In genomic region chr2:121888189-121888557, GRCh38 we compare ENCODE assay signal across 9 cellular contexts.
DNase-seq lines count a peak whose midpoint lies in the region; ATAC-seq, FAIRE-seq and TF ChIP-seq lines count a peak whose summit lies in the region.
"Had no signal": no experiment of that assay in that cellular context is flagged by ENCODE, and none has a peak within 500 bp of the region (broad histone marks: within the 10 kb centered on the region; RNA-seq: fewer than 3 reads in every experiment).

No MANE protein-coding gene starts in this region.

- TF ChIP-seq CTCF in AG10803 (conservative IDR thresholded peaks at IDR 0.05; ENCODE audit: low read length) = peak; percentile 25; the same call in 1 of the 2 replicates
- TF ChIP-seq CTCF in astrocyte (IDR thresholded peaks at IDR 0.05; ENCODE audit: insufficient read depth, low read depth, low read length) = peak; percentile 10
- TF ChIP-seq CTCF in smooth muscle cell (IDR thresholded peaks at IDR 0.05; ENCODE audit: borderline replicate concordance, insufficient read depth, poor library complexity, severe bottlenecking) = peak; percentile 30

- POLR2A ChIA-PET in CD8-positive, alpha-beta memory T cell (lab: Charles Lee) = no interaction called here

- H2AFZ ChIP-seq in astrocyte (ENCODE audit: low read depth, low read length) = no peak overlapping the region
- H2AFZ ChIP-seq in smooth muscle cell (ENCODE audit: low read depth) = no peak overlapping the region

- peak; percentile 91 for ATAC-seq in GM18867 (IDR thresholded peaks at IDR 0.05; ENCODE audit: unreplicated experiment)
- peak; percentile 92 for ATAC-seq in HG03159 (IDR thresholded peaks at IDR 0.05; ENCODE audit: unreplicated experiment)

- DNase-seq in AG10803 (ENCODE audit: low read depth) (no peak), astrocyte (ENCODE audit: low read depth) (no peak), smooth muscle cell (lab: John Stamatoyannopoulos, UW; ENCODE audit: unreplicated experiment) (no peak), NCI-H446 (lab: John Stamatoyannopoulos, UW) (no peak)
- no peak for DNase-seq in activated T-helper 2 cell treated with anti-CD3 and anti-CD28 coated beads, Interferon-gamma antibody, Interleukin-2, Interleukin-4, amounts not matched to agents 10 μg/mL and 5 μg/mL and 100 μg/mL, durations not matched to agents 14 hours and 24 hours and 36 hours (ENCODE audit: low spot score)
- no peak for DNase-seq in CD8-positive, alpha-beta memory T cell

- peaks cover 10% of the 10 kb centered on the region for H3K9me3 Mint-ChIP-seq in astrocyte (ENCODE audit: unreplicated experiment)
- no peaks in the 10 kb centered on the region for H3K9me3 Mint-ChIP-seq in activated T-helper 2 cell treated with anti-CD3 and anti-CD28 coated beads, Interferon-gamma antibody, Interleukin-2, Interleukin-4, amounts not matched to agents 10 μg/mL and 5 μg/mL and 100 μg/mL, durations not matched to agents 14 hours and 24 hours and 36 hours
- H3K9me3 Mint-ChIP-seq in CD8-positive, alpha-beta memory T cell = no peaks in the 10 kb centered on the region

- H3K36me3 Mint-ChIP-seq in astrocyte (ENCODE audit: low read depth, unreplicated experiment) = no peaks in the 10 kb centered on the region
- no peaks in the 10 kb centered on the region for H3K36me3 Mint-ChIP-seq in activated T-helper 2 cell treated with anti-CD3 and anti-CD28 coated beads, Interferon-gamma antibody, Interleukin-2, Interleukin-4, amounts not matched to agents 10 μg/mL and 5 μg/mL and 100 μg/mL, durations not matched to agents 14 hours and 24 hours and 36 hours (ENCODE audit: low read depth)
- no peaks in the 10 kb centered on the region for H3K36me3 Mint-ChIP-seq in CD8-positive, alpha-beta memory T cell
- H3K36me3 Mint-ChIP-seq: brain had no signal

- H4K20me1 ChIP-seq in astrocyte (ENCODE audit: insufficient read depth, low read length) = no peaks in the 10 kb centered on the region
- no peaks in the 10 kb centered on the region for H4K20me1 ChIP-seq in smooth muscle cell (ENCODE audit: low read depth)

- H3K27ac ChIP-seq in astrocyte (ENCODE audit: low read depth, low read length) = no peak overlapping the region
- no peak overlapping the region for H3K27ac ChIP-seq in smooth muscle cell (ENCODE audit: low read depth)
- H3K27ac ChIP-seq in CD8-positive, alpha-beta memory T cell (ENCODE audit: low read depth, low read length) = no peak overlapping the region

- H3K9me3 ChIP-seq in astrocyte (ENCODE audit: insufficient read depth, low read depth, low read length) = no peaks in the 10 kb centered on the region
- H3K9me3 ChIP-seq in smooth muscle cell (replicated peaks; ENCODE audit: low read depth) = no peaks in the 10 kb centered on the region
- no peaks in the 10 kb centered on the region for H3K9me3 ChIP-seq in CD8-positive, alpha-beta memory T cell (ENCODE audit: low read length)

- 46% methylated on average over 5 of the region's 5 CpGs for WGBS in smooth muscle cell (ENCODE audit: low lambda C conversion rate)

- no peaks in the 10 kb centered on the region for H3K79me2 ChIP-seq in astrocyte (ENCODE audit: insufficient read depth, low read length)
- no peaks in the 10 kb centered on the region for H3K79me2 ChIP-seq in smooth muscle cell (ENCODE audit: low read depth)

- CTCF ChIA-PET in CD8-positive, alpha-beta memory T cell (lab: Charles Lee) = no interaction called here

- H3K27ac Mint-ChIP-seq in astrocyte (ENCODE audit: unreplicated experiment) = no peak overlapping the region
- no peak overlapping the region for H3K27ac Mint-ChIP-seq in activated T-helper 2 cell treated with anti-CD3 and anti-CD28 coated beads, Interferon-gamma antibody, Interleukin-2, Interleukin-4, amounts not matched to agents 10 μg/mL and 5 μg/mL and 100 μg/mL, durations not matched to agents 14 hours and 24 hours and 36 hours
- H3K27ac Mint-ChIP-seq in CD8-positive, alpha-beta memory T cell = no peak overlapping the region

- H3K36me3 ChIP-seq in astrocyte (ENCODE audit: insufficient read depth, low read length) (no peaks in the 10 kb centered on the region), smooth muscle cell (ENCODE audit: low read depth) (no peaks in the 10 kb centered on the region)
- H3K36me3 ChIP-seq in CD8-positive, alpha-beta memory T cell (ENCODE audit: insufficient read depth, low read length) = no peaks in the 10 kb centered on the region

- no peaks in the 10 kb centered on the region for H3F3A ChIP-seq in smooth muscle cell (ENCODE audit: low read depth)

- H3K4me3 ChIP-seq in AG10803 (ENCODE audit: low read length) (no peak overlapping the region), astrocyte (ENCODE audit: insufficient read depth, low read depth, low read length) (no peak overlapping the region), smooth muscle cell (no peak overlapping the region)
- no peak overlapping the region for H3K4me3 ChIP-seq in CD8-positive, alpha-beta memory T cell (ENCODE audit: low read length)

- no peak overlapping the region for H3K4me2 ChIP-seq in astrocyte (ENCODE audit: low read length)
- H3K4me2 ChIP-seq in smooth muscle cell = no peak overlapping the region

- H3K27me3 Mint-ChIP-seq in astrocyte (ENCODE audit: low read depth, unreplicated experiment) = peaks cover 6% of the 10 kb centered on the region
- H3K27me3 Mint-ChIP-seq in activated T-helper 2 cell treated with anti-CD3 and anti-CD28 coated beads, Interferon-gamma antibody, Interleukin-2, Interleukin-4, amounts not matched to agents 10 μg/mL and 5 μg/mL and 100 μg/mL, durations not matched to agents 14 hours and 24 hours and 36 hours (ENCODE audit: low read depth) = no peaks in the 10 kb centered on the region
- peaks cover 14 to 34% of the 10 kb centered on the region in 2 donors for H3K27me3 Mint-ChIP-seq in CD8-positive, alpha-beta memory T cell

- FAIRE-seq in astrocyte (lab: Jason Lieb, UNC) = no peak

- H3K4me1 Mint-ChIP-seq in astrocyte (ENCODE audit: low read depth, unreplicated experiment) = peaks cover 16% of the 10 kb centered on the region
- H3K4me1 Mint-ChIP-seq in activated T-helper 2 cell treated with anti-CD3 and anti-CD28 coated beads, Interferon-gamma antibody, Interleukin-2, Interleukin-4, amounts not matched to agents 10 μg/mL and 5 μg/mL and 100 μg/mL, durations not matched to agents 14 hours and 24 hours and 36 hours (ENCODE audit: low read depth) = no peaks in the 10 kb centered on the region
- no peaks in the 10 kb centered on the region for H3K4me1 Mint-ChIP-seq in CD8-positive, alpha-beta memory T cell

- no peak overlapping the region for H3K4me3 Mint-ChIP-seq in astrocyte (ENCODE audit: unreplicated experiment)
- no peak overlapping the region for H3K4me3 Mint-ChIP-seq in activated T-helper 2 cell treated with anti-CD3 and anti-CD28 coated beads, Interferon-gamma antibody, Interleukin-2, Interleukin-4, amounts not matched to agents 10 μg/mL and 5 μg/mL and 100 μg/mL, durations not matched to agents 14 hours and 24 hours and 36 hours (ENCODE audit: low read depth)
- no peak overlapping the region for H3K4me3 Mint-ChIP-seq in CD8-positive, alpha-beta memory T cell
- H3K4me3 Mint-ChIP-seq: brain had no signal

- H3K4me1 ChIP-seq in astrocyte (ENCODE audit: insufficient read depth, low read length) (no peaks in the 10 kb centered on the region), smooth muscle cell (ENCODE audit: low read depth) (no peaks in the 10 kb centered on the region)
- no peaks in the 10 kb centered on the region for H3K4me1 ChIP-seq in CD8-positive, alpha-beta memory T cell (ENCODE audit: insufficient read depth, low read length)

- H3K27me3 ChIP-seq in astrocyte (ENCODE audit: insufficient read depth, low read length) = peaks cover 5% of the 10 kb centered on the region
- no peaks in the 10 kb centered on the region for H3K27me3 ChIP-seq in smooth muscle cell (ENCODE audit: low read depth)
- H3K27me3 ChIP-seq in CD8-positive, alpha-beta memory T cell (ENCODE audit: insufficient read depth, low read length, poor library complexity, severe bottlenecking) = no peaks in the 10 kb centered on the region

- intact Hi-C loops in activated T-helper 2 cell treated with anti-CD3 and anti-CD28 coated beads, Interferon-gamma antibody, Interleukin-2, Interleukin-4, amounts not matched to agents 10 μg/mL and 5 μg/mL and 100 μg/mL, durations not matched to agents 14 hours and 24 hours and 36 hours (cut with micrococcal nuclease) = no loop called here

- H3K9ac ChIP-seq in astrocyte (ENCODE audit: low read length) (no peak overlapping the region), smooth muscle cell (ENCODE audit: low read depth) (no peak overlapping the region)
